ENCODE assay signal across 8 cellular contexts in genomic region chr19:12162882-12163806, GRCh38. TPM values are rescaled to one million over a fixed set of nuclear protein-coding genes. Genes with fewer than 3 reads are reported as not detected.
DNase-seq lines count a peak whose midpoint lies in the region; ATAC-seq and TF ChIP-seq lines count a peak whose summit lies in the region.

TSS of gene ZNF136 (plus strand) at chr19:12163096. CDS start at chr19:12163204, 108 bp downstream.

- peak within 1 kb of the TSS; percentile 84 to 99 for H3K27ac Mint-ChIP-seq in activated naive CD4-positive, alpha-beta T cell treated with anti-CD3 and anti-CD28 coated beads, Interleukin-2, amount 50 U/mL, for 72 hours

- peak; percentile 93 for ATAC-seq in HG02610 (IDR thresholded peaks at IDR 0.05; ENCODE audit: unreplicated experiment)
- ATAC-seq in activated naive CD4-positive, alpha-beta T cell treated with anti-CD3 and anti-CD28 coated beads, Interleukin-2, amount 50 U/mL, for 72 hours, result peak; percentile 99

- no peaks in the 10 kb centered on the region for H3K9me3 ChIP-seq in osteoblast (ENCODE audit: low read depth, low read length)
- no peaks in the 10 kb centered on the region for H3K9me3 ChIP-seq in testis

- H3K4me2 ChIP-seq in osteoblast (ENCODE audit: insufficient read depth, low read length), result peak within 1 kb of the TSS; percentile 84

- peak; percentile 45 for TF ChIP-seq POLR2A in testis (IDR thresholded peaks at IDR 0.05)

- H3K36me3 ChIP-seq in osteoblast (ENCODE audit: insufficient read depth, low read length), result peaks cover 9% of the 10 kb centered on the region
- no peaks in the 10 kb centered on the region for H3K36me3 ChIP-seq in testis (ENCODE audit: low read depth, missing control alignments)

- TF ChIP-seq CTCF in osteoblast (IDR thresholded peaks at IDR 0.05; ENCODE audit: extremely low read depth, low read depth, low read length), result no peak
- TF ChIP-seq CTCF in testis (IDR thresholded peaks at IDR 0.05), result no peak

- H2AFZ ChIP-seq in osteoblast (ENCODE audit: low read length), result peak within 1 kb of the TSS; percentile 93

- peaks cover 44% of the 10 kb centered on the region for H3K79me2 ChIP-seq in osteoblast (ENCODE audit: insufficient read depth, low read length)

- peaks cover 9% of the 10 kb centered on the region for H4K20me1 ChIP-seq in osteoblast (ENCODE audit: insufficient read depth, low read length)

- H3K36me3 Mint-ChIP-seq in activated naive CD4-positive, alpha-beta T cell treated with anti-CD3 and anti-CD28 coated beads, Interleukin-2, amount 50 U/mL, for 72 hours, result peaks cover 7 to 24% of the 10 kb centered on the region in 2 donors

- DNase-seq in NCI-H1092 (lab: John Stamatoyannopoulos, UW) (peak; percentile 98), SKM-1 (lab: John Stamatoyannopoulos, UW; ENCODE audit: unreplicated experiment) (peak; percentile 84), glomerular visceral epithelial cell (ENCODE audit: extremely low spot score) (peak; percentile 89), osteoblast (ENCODE audit: insufficient read length, low spot score, missing footprints) (peak; percentile 99), testis (peak; percentile 97)
- peak; percentile 88 to 96 for DNase-seq in activated naive CD4-positive, alpha-beta T cell treated with anti-CD3 and anti-CD28 coated beads, Interleukin-2, amount 50 U/mL, for 72 hours (ENCODE audit: low spot score in 2 of 2)

- H3K4me3 ChIP-seq in GM08714 (ENCODE audit: low read length) (peak within 1 kb of the TSS; percentile 94), osteoblast (ENCODE audit: insufficient read depth, low read length) (peak within 1 kb of the TSS; percentile 94), testis (peak within 1 kb of the TSS; percentile 70 to 99)

- H3K27ac ChIP-seq in osteoblast (ENCODE audit: low read depth, low read length), result peak within 1 kb of the TSS; percentile 90
- H3K27ac ChIP-seq in testis, result peak within 1 kb of the TSS; percentile 91 to 92

- no peaks in the 10 kb centered on the region for H3K9me3 Mint-ChIP-seq in activated naive CD4-positive, alpha-beta T cell treated with anti-CD3 and anti-CD28 coated beads, Interleukin-2, amount 50 U/mL, for 72 hours

- intact Hi-C loops in testis (cut with DNase I; ENCODE audit: low total_unique reads), result no loop called here

- H3K4me1 ChIP-seq in osteoblast (ENCODE audit: insufficient read depth, low read length) (peaks cover 9% of the 10 kb centered on the region), testis (peaks cover 26% of the 10 kb centered on the region)

- H3K27me3 ChIP-seq in osteoblast (ENCODE audit: insufficient read depth, low read length) (no peaks in the 10 kb centered on the region), testis (no peaks in the 10 kb centered on the region)

- 0 to 1% methylated on average over 15 to 54 of the region's 57 CpGs for WGBS in testis, 2 donors

RNA-seq across cellular contexts. Expression of gene ZNF136, which starts in this region (rescaled TPM):
- total RNA-seq in activated naive CD4-positive, alpha-beta T cell treated with anti-CD3 and anti-CD28 coated beads, Interleukin-2, amount 50 U/mL, for 72 hours, result 10 to 100 TPM; 10.8 to 12.5 TPM
- total RNA-seq in osteoblast, result 8.3 and 8.7 TPM in 2 replicates
- total RNA-seq in testis, result 10 to 100 TPM; 14.6 to 18.7 TPM
- polyA plus RNA-seq in testis (ENCODE audit: insufficient read depth, low read depth, low replicate concordance), result 7.9 TPM

Comparison
In these comparisons a context has a peak if more than half of its experiments do, and no peak if none do; other contexts are left out.
1. Peak in every context shown above with its lines: DNase-seq, ATAC-seq, H3K4me3 ChIP-seq and H3K27ac ChIP-seq.